Comparison of ENCODE assay signal across 9 cellular contexts in the genomic region with DNA sequence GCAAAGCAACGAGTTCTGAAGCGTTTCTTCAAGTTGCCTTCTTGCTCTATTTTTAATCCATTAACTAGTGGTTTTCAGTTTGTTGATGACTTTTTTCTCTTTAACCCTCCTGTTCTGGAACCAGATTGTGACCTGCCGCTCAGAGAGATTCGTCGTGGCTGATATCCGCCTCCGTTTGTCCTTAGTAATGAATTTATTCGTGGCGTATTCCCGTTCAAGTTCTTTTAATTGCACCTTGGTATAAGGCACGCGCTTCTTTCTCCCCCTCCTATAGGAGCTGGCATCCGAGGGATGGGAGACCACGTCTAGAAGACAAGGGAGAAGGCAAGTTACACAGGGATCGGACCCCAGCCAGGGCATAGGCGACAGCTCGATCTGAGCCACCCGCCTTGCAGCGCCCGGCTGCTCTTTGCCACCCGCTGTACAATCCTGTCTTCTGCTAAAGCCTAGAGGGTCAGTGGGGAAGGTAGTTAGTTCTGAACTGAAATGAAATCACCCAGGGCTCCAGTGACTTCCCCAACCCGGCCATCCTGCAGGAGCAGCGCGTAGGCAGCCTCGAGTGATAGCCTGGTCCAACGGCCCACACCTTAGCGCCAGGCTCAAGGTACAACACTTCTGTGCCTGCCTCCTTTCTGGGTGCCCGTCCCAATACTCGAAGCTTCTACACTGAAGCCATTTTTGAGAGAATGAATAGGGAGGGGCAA. TPM values are rescaled to one million over a fixed set of nuclear protein-coding genes. Genes with fewer than 3 reads are reported as not detected.
A peak's percentile ranks its signal among the peaks of the same experiment; 100 is the strongest.
DNase-seq lines count a peak whose midpoint lies in the region; TF ChIP-seq lines count a peak whose summit lies in the region.
"Had no signal": no experiment of that assay in that cellular context is flagged by ENCODE, and none has a peak within 500 bp of the region (broad histone marks: within the 10 kb centered on the region; RNA-seq: fewer than 3 reads in every experiment).

No MANE protein-coding gene starts in this region.

- H3K36me3 ChIP-seq in hepatocyte (replicated peaks; ENCODE audit: insufficient read depth, low read depth) (no peaks in the 10 kb centered on the region), skeletal muscle tissue (ENCODE audit: control insufficient read depth in 3 of 3, insufficient read depth in 3 of 3, low read length in 3 of 3) (no peaks in the 10 kb centered on the region)

- no peak for TF ChIP-seq CTCF in hepatocyte (IDR thresholded peaks at IDR 0.05; ENCODE audit: poor library complexity)

- H3K4me1 ChIP-seq in hepatocyte (ENCODE audit: insufficient read depth): no peaks in the 10 kb centered on the region
- H3K4me1 ChIP-seq in skeletal muscle tissue (ENCODE audit: control insufficient read depth in 3 of 3, insufficient read depth in 3 of 3, low read length in 3 of 3): peaks cover 14 to 24% (median 20%) of the 10 kb centered on the region in 3 donors

- H3K4me3 ChIP-seq in hepatocyte (peak overlapping the region; percentile 25), skeletal muscle tissue (ENCODE audit: low read length in 3 of 3) (peak overlapping the region in 2 of 3 donors; percentile 67 to 75)

- peaks cover 36% of the 10 kb centered on the region for H4K20me1 ChIP-seq in hepatocyte (ENCODE audit: insufficient read depth, poor library complexity, severe bottlenecking)

- peaks cover 80% of the 10 kb centered on the region for H3K27me3 ChIP-seq in hepatocyte
- peaks cover 47 to 82% (median 69%) of the 10 kb centered on the region in 3 donors for H3K27me3 ChIP-seq in skeletal muscle tissue (ENCODE audit: control insufficient read depth in 3 of 3, insufficient read depth in 3 of 3, low read length in 3 of 3)

- H2AFZ ChIP-seq in hepatocyte: no peak overlapping the region

- peak overlapping the region in 1 of 3 donors; percentile 85 for H3K9ac ChIP-seq in skeletal muscle tissue (ENCODE audit: low read depth in 1 of 3, low read length in 3 of 3)

- WGBS in hepatocyte (ENCODE audit: low lambda C conversion rate, missing lambda C conversion rate): 11% methylated on average over 29 of the region's 29 CpGs

- peak; percentile 32 for DNase-seq in activated CD4-positive, CD25-positive, alpha-beta regulatory T cell treated with anti-CD3 and anti-CD28 coated beads, Interleukin-2, amount 50 U/mL, for 72 hours
- no peak for DNase-seq in activated CD4-positive, CD25-positive, alpha-beta regulatory T cell (lab: John Stamatoyannopoulos, UW)
- DNase-seq in NCI-H69 (lab: John Stamatoyannopoulos, UW): peak; percentile 55
- no peak for DNase-seq in hepatocyte (ENCODE audit: low spot score)
- DNase-seq in NCI-H2107 treated with DMSO at 0.1 percent for 48 hours (lab: John Stamatoyannopoulos, UW; ENCODE audit: unreplicated experiment): no peak
- DNase-seq in SKM-1 (lab: John Stamatoyannopoulos, UW; ENCODE audit: unreplicated experiment): no peak
- no peak for DNase-seq in NOMO-1 treated with dmso at 0.1 percent for 144 hours (lab: John Stamatoyannopoulos, UW; ENCODE audit: unreplicated experiment)
- DNase-seq: NCI-H2029 treated with DMSO at 0.1 percent for 48 hours had no signal

- H3K27ac ChIP-seq in hepatocyte (peak overlapping the region; percentile 36), skeletal muscle tissue (ENCODE audit: low read depth, low read length) (no peak overlapping the region)

- H3K9me3 ChIP-seq in hepatocyte (ENCODE audit: low read depth): no peaks in the 10 kb centered on the region
- H3K9me3 ChIP-seq in skeletal muscle tissue (ENCODE audit: control insufficient read depth in 3 of 3, low read length in 3 of 3): peaks cover 0 to 3% (median 0%) of the 10 kb centered on the region in 3 donors

- peaks cover 84% of the 10 kb centered on the region for H3K79me2 ChIP-seq in hepatocyte

- peak overlapping the region; percentile 96 for H3K4me2 ChIP-seq in hepatocyte

- H3K9me2 ChIP-seq in hepatocyte (replicated peaks; ENCODE audit: insufficient read depth): no peaks in the 10 kb centered on the region

RNA-seq across cellular contexts. Expression of gene HOXA13, which starts 1.6 kb away (rescaled TPM):
- total RNA-seq in hepatocyte: 13.0 and 14.2 TPM in 2 replicates
- 6.1 and 6.2 TPM in 2 replicates for polyA plus RNA-seq in hepatocyte
- 0.52 TPM for total RNA-seq in skeletal muscle tissue

RNA-seq across cellular contexts. Expression of gene HOXA11, which starts 13.3 kb away (rescaled TPM):
- total RNA-seq in hepatocyte (6.4 and 9.6 TPM in 2 replicates), skeletal muscle tissue (2.1 TPM)
- polyA plus RNA-seq in hepatocyte: 5.4 and 7.6 TPM in 2 replicates

RNA-seq across cellular contexts. Expression of gene HOXA10, which starts 24.2 kb away (rescaled TPM):
- 9.9 and 15.1 TPM in 2 replicates for total RNA-seq in hepatocyte
- polyA plus RNA-seq in hepatocyte: 7.7 and 8.1 TPM in 2 replicates
- total RNA-seq in skeletal muscle tissue: 13.6 TPM

RNA-seq across cellular contexts. Expression of gene HOXA9, which starts 33.0 kb away (rescaled TPM):
- 3.6 and 5.9 TPM in 2 replicates for total RNA-seq in hepatocyte
- polyA plus RNA-seq in hepatocyte: 3.5 and 4.4 TPM in 2 replicates
- 7.8 TPM for total RNA-seq in skeletal muscle tissue

RNA-seq across cellular contexts. Expression of gene HOXA7, which starts 41.8 kb away (rescaled TPM):
- total RNA-seq in hepatocyte: 0.32 and 0.83 TPM in 2 replicates
- 1.0 TPM in 1 of 2 replicates, not detected in the other for polyA plus RNA-seq in hepatocyte
- total RNA-seq in skeletal muscle tissue: 1.6 TPM

Comparison
In these comparisons a context has a peak if more than half of its experiments do, and no peak if none do; other contexts are left out.
1. DNase-seq: peak in activated CD4-positive, CD25-positive, alpha-beta regulatory T cell treated with anti-CD3 and anti-CD28 coated beads, Interleukin-2, amount 50 U/mL, for 72 hours (single experiment) and NCI-H69 (single experiment); none in activated CD4-positive, CD25-positive, alpha-beta regulatory T cell (0 of 4), hepatocyte (single experiment), NCI-H2107 treated with DMSO at 0.1 percent for 48 hours (single experiment), SKM-1 (single experiment) and NOMO-1 treated with dmso at 0.1 percent for 144 hours (single experiment).